19 cellular contexts compared by ENCODE assay signal in genomic region chr6:163369122-163369521, GRCh38.
"Had no signal": no experiment of that assay in that cellular context is flagged by ENCODE, and none has a peak within 500 bp of the region (broad histone marks: within the 10 kb centered on the region; RNA-seq: fewer than 3 reads in every experiment).

No MANE protein-coding gene starts in this region.

- H3K9me3 Mint-ChIP-seq: endodermal cell had no signal

- H3K27ac ChIP-seq: colonic mucosa, foreskin keratinocyte, hepatocyte, neutrophil, psoas muscle, right lobe of liver, skin epidermis, suprapubic skin, tibial artery, upper lobe of left lung, vagina had no signal

- DNase-seq: colonic mucosa; effector CD4-positive, alpha-beta T cell; endodermal cell; erythroblast; foreskin keratinocyte; head of caudate nucleus; naive thymus-derived CD4-positive, alpha-beta T cell; psoas muscle; retina; right lobe of liver; stimulated activated CD4-positive, alpha-beta T cell treated with anti-CD3 and anti-CD28 coated beads, Interleukin-12 subunit alpha, Interleukin-12 subunit beta, amount 100 ng/mL, for 4 hours; stimulated activated naive CD4-positive, alpha-beta T cell; tibial artery; upper lobe of left lung had no signal

- H3K36me3 Mint-ChIP-seq: naive thymus-derived CD4-positive, alpha-beta T cell had no signal

- H3K4me3 Mint-ChIP-seq: endodermal cell; naive thymus-derived CD4-positive, alpha-beta T cell had no signal

- H3K27ac Mint-ChIP-seq: endodermal cell had no signal
